In the genomic region with DNA sequence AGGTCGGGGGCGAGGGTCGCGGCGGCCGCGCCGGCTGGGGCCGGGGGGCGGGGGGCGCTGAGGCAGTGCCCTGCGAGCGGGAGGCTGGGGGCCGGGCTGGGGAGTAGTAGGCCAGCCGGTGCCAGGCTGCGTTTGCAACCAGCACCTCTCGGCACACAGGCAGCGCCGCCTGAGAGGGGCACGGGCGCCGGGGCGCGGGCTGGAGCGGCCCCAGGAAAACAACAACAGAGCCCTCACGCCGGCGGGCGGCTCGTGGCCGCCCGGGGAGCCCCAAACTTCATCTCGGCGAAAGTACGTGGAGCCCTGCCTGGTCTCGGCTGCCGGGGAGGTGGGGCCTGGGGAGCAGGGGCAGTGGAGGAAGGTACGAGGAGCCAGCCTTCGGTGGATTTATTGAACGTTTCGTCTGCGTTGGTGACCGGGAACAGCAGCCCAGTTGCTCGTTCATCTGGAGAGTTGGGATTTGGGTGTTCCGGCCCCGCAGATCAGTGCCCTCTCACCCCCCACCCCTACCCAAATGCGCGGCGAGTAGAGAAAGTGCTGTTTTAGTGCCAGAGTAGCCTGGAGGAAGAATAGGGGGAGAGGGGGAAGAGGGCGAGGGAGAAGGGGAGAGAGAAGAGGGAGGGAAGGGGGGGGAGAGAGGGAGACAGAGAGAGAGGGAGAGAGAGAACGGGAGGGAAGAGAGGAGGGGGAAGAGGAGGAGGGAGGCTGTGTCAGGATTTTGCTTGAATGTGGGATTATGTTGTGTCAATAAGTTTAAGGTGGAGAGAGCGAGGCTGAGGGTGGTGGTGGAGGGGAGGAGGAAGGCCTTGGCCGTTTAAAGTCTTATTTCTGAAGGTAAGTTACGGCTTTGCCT, we compare ENCODE assay signal across 8 cellular contexts. TPM values are rescaled to one million over a fixed set of nuclear protein-coding genes. Genes with fewer than 3 reads are reported as not detected.
DNase-seq lines count a peak whose midpoint lies in the region; ATAC-seq and TF ChIP-seq lines count a peak whose summit lies in the region.

No MANE protein-coding gene starts in this region.

- peak overlapping the region; percentile 88 for H4K5ac ChIP-seq in IMR-90 (ENCODE audit: low read depth, low read length)

- H2AK5ac ChIP-seq in IMR-90 (ENCODE audit: low read depth, low read length), result no peak overlapping the region

- TF ChIP-seq POLR2A in IMR-90 (IDR thresholded peaks at IDR 0.05; ENCODE audit: low read depth, low read length), result no peak
- TF ChIP-seq POLR2A in prostate gland (IDR thresholded peaks at IDR 0.05), result no peak

- peak overlapping the region; percentile 88 for H3K18ac ChIP-seq in IMR-90 (ENCODE audit: low read depth, low read length)

- H2BK120ac ChIP-seq in IMR-90 (ENCODE audit: low read depth, low read length), result peak overlapping the region; percentile 1

- H4K91ac ChIP-seq in IMR-90 (ENCODE audit: insufficient read depth, low read depth, low read length), result peak overlapping the region; percentile 20

- H3K9me3 ChIP-seq in IMR-90 (ENCODE audit: control insufficient read depth, insufficient read depth, low read length) (no peaks in the 10 kb centered on the region), right cardiac atrium (ENCODE audit: control insufficient read depth, low read length) (no peaks in the 10 kb centered on the region), prostate gland (no peaks in the 10 kb centered on the region)

- H3K79me1 ChIP-seq in IMR-90 (ENCODE audit: low read depth in 1 of 2, low read length in 2 of 2), result peaks cover 11 to 26% of the 10 kb centered on the region in 2 experiments

- no peak for TF ChIP-seq CTCF in IMR-90 (conservative IDR thresholded peaks at IDR 0.05; ENCODE audit: low read depth, low read length)
- TF ChIP-seq CTCF in prostate gland (IDR thresholded peaks at IDR 0.05), result no peak

- BruUV-seq in IMR-90 (replicated peaks; lab: Mats Ljungman, UMichigan), result no TSS peak

- no peaks in the 10 kb centered on the region for H3K36me3 ChIP-seq in IMR-90 (ENCODE audit: control insufficient read depth, insufficient read depth, low read length)
- H3K36me3 ChIP-seq in prostate gland, result no peaks in the 10 kb centered on the region

- H3K4ac ChIP-seq in IMR-90 (ENCODE audit: low read depth, low read length), result peak overlapping the region; percentile 79

- peak overlapping the region; percentile 54; the same call in 1 of the 2 replicates for H3K56ac ChIP-seq in IMR-90 (ENCODE audit: extremely low read depth, insufficient read depth, low read length)

- H3K4me3 ChIP-seq in IMR-90 (ENCODE audit: insufficient read depth, low read depth, low read length) (peak overlapping the region; percentile 87), right cardiac atrium (ENCODE audit: low read length) (peak overlapping the region; percentile 98), prostate gland (peak overlapping the region; percentile 84 to 95)

- H3K27me3 ChIP-seq in IMR-90 (ENCODE audit: control insufficient read depth, insufficient read depth, low read length) (no peaks in the 10 kb centered on the region), right cardiac atrium (ENCODE audit: control insufficient read depth, insufficient read depth) (no peaks in the 10 kb centered on the region), prostate gland (replicated peaks; ENCODE audit: insufficient read depth) (no peaks in the 10 kb centered on the region)

- H2BK5ac ChIP-seq in IMR-90 (ENCODE audit: low read depth, low read length, poor library complexity, severe bottlenecking), result peak overlapping the region; percentile 89

- H3K9me1 ChIP-seq in IMR-90 (ENCODE audit: insufficient read depth, low read length), result no peaks in the 10 kb centered on the region

- H3K4me1 ChIP-seq in IMR-90 (ENCODE audit: control insufficient read depth, insufficient read depth, low read length), result no peaks in the 10 kb centered on the region
- H3K4me1 ChIP-seq in right cardiac atrium (ENCODE audit: control insufficient read depth, insufficient read depth, low read length), result peaks cover 1% of the 10 kb centered on the region
- peaks cover 5% of the 10 kb centered on the region for H3K4me1 ChIP-seq in prostate gland (replicated peaks)

- peak overlapping the region; percentile 84 for H3K9ac ChIP-seq in IMR-90 (ENCODE audit: low read depth, low read length)

- peak; percentile 22 for ATAC-seq in GM21619 (IDR thresholded peaks at IDR 0.05; ENCODE audit: unreplicated experiment)
- ATAC-seq in IMR-90 (ENCODE audit: low read depth), result peak; percentile 49
- peak; percentile 64 to 69 for ATAC-seq in right cardiac atrium

- peak overlapping the region; percentile 58 for H3K14ac ChIP-seq in IMR-90 (replicated peaks; ENCODE audit: low read depth, low read length)

- in situ Hi-C loops in IMR-90 (cut with MboI; ENCODE audit: low sequenced_read_pairs), result no loop called here

- H3K27ac ChIP-seq in IMR-90 (ENCODE audit: insufficient read depth, low read length) (peak overlapping the region; percentile 91), angular gyrus (ENCODE audit: low read depth, low read length) (peak overlapping the region; percentile 84), right cardiac atrium (ENCODE audit: low read length) (peak overlapping the region; percentile 89), prostate gland (peak overlapping the region; percentile 96 to 98)

- TF ChIP-seq RAD21 in IMR-90 (IDR thresholded peaks at IDR 0.05; ENCODE audit: low read length), result no peak

- 0% methylated on average over 14 of the region's 54 CpGs; no CpG with 5 or more reads in 1 of the 2 experiments for WGBS in IMR-90 (ENCODE audit: extremely low coverage in 2 of 2, insufficient read length in 1 of 2), 2 experiments
- WGBS in right cardiac atrium, result under 1% methylated on average over 54 of the region's 54 CpGs
- WGBS in prostate gland, result under 1% methylated on average over 31 of the region's 54 CpGs

- DNase-seq in Daoy (ENCODE audit: low read depth) (peak; percentile 59), IMR-90 (peak; percentile 33), T-helper 1 cell (peak in 4 of 5 donors; percentile 40 to 51 (median 48)), right cardiac atrium (peak in 2 of 3 donors; percentile 56 to 80), prostate gland (ENCODE audit: low spot score) (peak; percentile 53), cerebellar nuclear complex (lab: John Stamatoyannopoulos, UW) (no peak)

- peak overlapping the region; percentile 87 for H3K4me2 ChIP-seq in IMR-90 (ENCODE audit: low read depth, low read length)

- no peaks in the 10 kb centered on the region for H4K20me1 ChIP-seq in IMR-90 (ENCODE audit: insufficient read depth, low read length)

- intact Hi-C loops in IMR-90 (cut with micrococcal nuclease), result loop anchor here (2.0 kb wide), 1 partner anchor 253 kb away; no protein-coding TSS in a partner anchor
- intact Hi-C loops in right cardiac atrium (cut with DNase I), result loop anchor here in 3 of 4 donors (5.0 to 10.0 kb wide), 2 partner anchors 91 to 279 kb away; no protein-coding TSS in a partner anchor
- intact Hi-C loops in prostate gland (cut with DNase I), result loop anchor here (2.0 to 5.0 kb wide), 2 partner anchors 93 to 286 kb away; no protein-coding TSS in a partner anchor

- H2AFZ ChIP-seq in IMR-90 (replicated peaks; ENCODE audit: low read length, poor library complexity), result peak overlapping the region; percentile 96

- H3K23ac ChIP-seq in IMR-90 (ENCODE audit: low read depth, low read length), result peak overlapping the region; percentile 88

- dilution Hi-C loops in IMR-90 (cut with HindIII; ENCODE audit: low sequenced_read_pairs, unreplicated experiment), result no loop called here

- CTCF ChIA-PET in IMR-90 (lab: Yijun Ruan, JAX), result no interaction called here

- peak overlapping the region; percentile 15; the same call in 1 of the 3 replicates for H2BK15ac ChIP-seq in IMR-90 (ENCODE audit: low read depth, low read length)

- H4K8ac ChIP-seq in IMR-90 (ENCODE audit: low read depth in 2 of 2, low read length in 2 of 2), result peak overlapping the region; percentile 23 to 91; a peak in 2 of 4 replicates

- POLR2A ChIA-PET in IMR-90 (lab: Charles Lee; ENCODE audit: unreplicated experiment), result interaction anchor here (0.8 kb wide), 1 partner anchor 131 kb away, joined by 3 read pairs; no protein-coding TSS in a partner anchor

- H2AK9ac ChIP-seq in IMR-90 (replicated peaks; ENCODE audit: low read depth, low read length, poor library complexity), result peak overlapping the region; percentile 57

- H2BK20ac ChIP-seq in IMR-90 (ENCODE audit: low read depth, low read length), result no peak overlapping the region

TF ChIP-seq in IMR-90, 13 proteins besides CTCF, POLR2A, EP300 and RAD21:
- TF ChIP-seq SMC3 (IDR thresholded peaks at IDR 0.05; ENCODE audit: low read depth, low read length) (no peak), MXI1 (IDR thresholded peaks at IDR 0.05; ENCODE audit: borderline replicate concordance, low read depth, low read length) (no peak), MAZ (IDR thresholded peaks at IDR 0.05; ENCODE audit: borderline replicate concordance, low read depth, low read length) (peak; percentile 80; the same call in 1 of the 2 replicates), CHD1 (IDR thresholded peaks at IDR 0.05; ENCODE audit: low read depth, low read length) (no peak), RFX5 (IDR thresholded peaks at IDR 0.05; ENCODE audit: low read depth, low read length) (no peak), BHLHE40 (IDR thresholded peaks at IDR 0.05; ENCODE audit: low read depth, low read length) (no peak), NFE2L2 (IDR thresholded peaks at IDR 0.05; ENCODE audit: low read depth, low read length) (no peak), RCOR1 (IDR thresholded peaks at IDR 0.05; ENCODE audit: insufficient replicate concordance, low read length) (no peak)
- TF ChIP-seq, protein P1, sequence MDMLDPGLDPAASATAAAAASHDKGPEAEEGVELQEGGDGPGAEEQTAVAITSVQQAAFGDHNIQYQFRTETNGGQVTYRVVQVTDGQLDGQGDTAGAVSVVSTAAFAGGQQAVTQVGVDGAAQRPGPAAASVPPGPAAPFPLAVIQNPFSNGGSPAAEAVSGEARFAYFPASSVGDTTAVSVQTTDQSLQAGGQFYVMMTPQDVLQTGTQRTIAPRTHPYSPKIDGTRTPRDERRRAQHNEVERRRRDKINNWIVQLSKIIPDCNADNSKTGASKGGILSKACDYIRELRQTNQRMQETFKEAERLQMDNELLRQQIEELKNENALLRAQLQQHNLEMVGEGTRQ (IDR thresholded peaks at IDR 0.05; ENCODE audit: low read depth, low read length), result no peak

RNA-seq across cellular contexts. Expression of gene BBX, which starts 0.8 kb away (rescaled TPM):
- 38.7 and 52.3 TPM in 2 replicates for total RNA-seq in Daoy (2014; rRNA removed; shearing (Covaris generic))
- total RNA-seq in IMR-90 (2012; rRNA removed) (87.5 and 107 TPM in 2 replicates), right cardiac atrium (10 to 100 TPM; 44.6 to 57.1 (median 50.0) TPM), prostate gland (100 to 1,000 TPM in 1 of 2 donors, 10 to 100 TPM in 1; 94.7 to 226 TPM)
- polyA plus RNA-seq in IMR-90 (2012; rRNA removed) (13.5 and 13.6 TPM in 2 replicates), right cardiac atrium (10.6 TPM)
- polyA plus RNA-seq in IMR-90 (2012; cell fraction: cytosol; rRNA removed), result 10.0 and 10.6 TPM in 2 replicates
- 11.0 and 23.8 TPM in 2 replicates for polyA plus RNA-seq in IMR-90 (2012; cell fraction: nucleus; rRNA removed; ENCODE audit: low replicate concordance)

Comparison
In these comparisons a context has a peak if more than half of its experiments do, and no peak if none do; other contexts are left out.
1. DNase-seq: peak in Daoy (single experiment), IMR-90 (single experiment), T-helper 1 cell (4 of 5), right cardiac atrium (2 of 3) and prostate gland (single experiment); none in cerebellar nuclear complex (0 of 2).
2. Peak in every context shown above with its lines, with median percentiles within 50 percentile points of each other: ATAC-seq, H3K27ac ChIP-seq and H3K4me3 ChIP-seq.